Comparison of ENCODE assay signal across 14 cellular contexts in genomic region chrX:23662187-23662586, GRCh38.
DNase-seq lines count a peak whose midpoint lies in the region; ATAC-seq and TF ChIP-seq lines count a peak whose summit lies in the region.
"Had no signal": no experiment of that assay in that cellular context is flagged by ENCODE, and none has a peak within 500 bp of the region (broad histone marks: within the 10 kb centered on the region; RNA-seq: fewer than 3 reads in every experiment).

No MANE protein-coding gene starts in this region.

- POLR2A ChIA-PET in RWPE1 (lab: Yijun Ruan, JAX; ENCODE audit: low non-redundant PET) = no interaction called here

- H3K27ac Mint-ChIP-seq in activated naive CD4-positive, alpha-beta T cell treated with anti-CD3 and anti-CD28 coated beads, Interleukin-2, amount 10 ng/mL, durations not matched to agents 7 days and 5 days = peak overlapping the region; percentile 83
- H3K27ac Mint-ChIP-seq in T-helper 2 cell treated with Interferon-gamma antibody and Interleukin-4, amounts not matched to agents 5 μg/mL and 100 μg/mL, for 36 hours = peak overlapping the region; percentile 39
- peak overlapping the region; percentile 94 to 96 for H3K27ac Mint-ChIP-seq in stimulated activated naive CD8-positive, alpha-beta T cell treated with anti-CD3 and anti-CD28 coated beads, Interleukin-15, amount 100 ng/mL, for 72 hours

- TF ChIP-seq CTCF in foreskin fibroblast (IDR thresholded peaks at IDR 0.05; ENCODE audit: low read depth, low read length) (no peak), RWPE1 (conservative IDR thresholded peaks at IDR 0.05; ENCODE audit: low read depth) (no peak)

- no peak overlapping the region for H3K4me3 ChIP-seq in foreskin fibroblast (ENCODE audit: low read depth in 1 of 2, low read length in 2 of 2)
- H3K4me3 ChIP-seq: skin epidermis had no signal

- no peak overlapping the region for H3K4me3 Mint-ChIP-seq in activated naive CD4-positive, alpha-beta T cell treated with anti-CD3 and anti-CD28 coated beads, Interleukin-2, amount 10 ng/mL, durations not matched to agents 7 days and 5 days
- peak overlapping the region; percentile 11 for H3K4me3 Mint-ChIP-seq in T-helper 2 cell treated with Interferon-gamma antibody and Interleukin-4, amounts not matched to agents 5 μg/mL and 100 μg/mL, for 36 hours
- peak overlapping the region; percentile 11 to 62 for H3K4me3 Mint-ChIP-seq in stimulated activated naive CD8-positive, alpha-beta T cell treated with anti-CD3 and anti-CD28 coated beads, Interleukin-15, amount 100 ng/mL, for 72 hours

- H3K4me1 Mint-ChIP-seq in activated naive CD4-positive, alpha-beta T cell treated with anti-CD3 and anti-CD28 coated beads, Interleukin-2, amount 10 ng/mL, durations not matched to agents 7 days and 5 days = peaks cover 41% of the 10 kb centered on the region
- H3K4me1 Mint-ChIP-seq in T-helper 2 cell treated with Interferon-gamma antibody and Interleukin-4, amounts not matched to agents 5 μg/mL and 100 μg/mL, for 36 hours (ENCODE audit: low read depth) = peaks cover 21% of the 10 kb centered on the region
- H3K4me1 Mint-ChIP-seq in stimulated activated naive CD8-positive, alpha-beta T cell treated with anti-CD3 and anti-CD28 coated beads, Interleukin-15, amount 100 ng/mL, for 72 hours = peaks cover 45% of the 10 kb centered on the region

- no peak for DNase-seq in activated naive CD4-positive, alpha-beta T cell treated with anti-CD3 and anti-CD28 coated beads, Interleukin-2, amount 10 ng/mL, durations not matched to agents 7 days and 5 days
- no peak for DNase-seq in activated naive CD4-positive, alpha-beta T cell treated with Interleukin-2 at 50 U/mL for 16 hours
- DNase-seq in T-helper 2 cell treated with Interferon-gamma antibody and Interleukin-4, amounts not matched to agents 5 μg/mL and 100 μg/mL, for 36 hours (ENCODE audit: low spot score) = no peak
- no peak for DNase-seq in stimulated activated naive CD8-positive, alpha-beta T cell treated with anti-CD3 and anti-CD28 coated beads, Interleukin-15, amount 100 ng/mL, for 72 hours
- no peak for DNase-seq in foreskin fibroblast
- no peak for DNase-seq in RWPE1 (ENCODE audit: low spot score)
- no peak for DNase-seq in HK-2 (ENCODE audit: unreplicated experiment)
- DNase-seq: activated CD4-positive, alpha-beta T cell treated with anti-CD3 and anti-CD28 coated beads, Interleukin-2, amount 50 U/mL, for 4 hours; cerebellar nuclear complex; glutamatergic neuron; midbrain; NCI-H1092 treated with DMSO at 0.1 percent for 48 hours had no signal

- CTCF ChIA-PET in activated naive CD4-positive, alpha-beta T cell treated with anti-CD3 and anti-CD28 coated beads, Interleukin-2, amount 10 ng/mL, durations not matched to agents 7 days and 5 days (lab: Charles Lee) = interaction anchor here (1.3 kb wide), 1 partner anchor 240 kb away, joined by 4 read pairs; no protein-coding TSS in a partner anchor
- CTCF ChIA-PET in RWPE1 (lab: Yijun Ruan, JAX) = no interaction called here

- peak; percentile 38 for ATAC-seq in HG02798 (IDR thresholded peaks at IDR 0.05; ENCODE audit: poor library complexity, unreplicated experiment)
- peak; percentile 66 for ATAC-seq in stimulated activated naive CD8-positive, alpha-beta T cell treated with anti-CD3 and anti-CD28 coated beads, Interleukin-15, amount 100 ng/mL, for 72 hours

- H3K36me3 Mint-ChIP-seq in activated naive CD4-positive, alpha-beta T cell treated with anti-CD3 and anti-CD28 coated beads, Interleukin-2, amount 10 ng/mL, durations not matched to agents 7 days and 5 days = no peaks in the 10 kb centered on the region
- no peaks in the 10 kb centered on the region for H3K36me3 Mint-ChIP-seq in T-helper 2 cell treated with Interferon-gamma antibody and Interleukin-4, amounts not matched to agents 5 μg/mL and 100 μg/mL, for 36 hours (ENCODE audit: low read depth)

- H3K27ac ChIP-seq in RWPE1 = no peak overlapping the region

- no peaks in the 10 kb centered on the region for H3K9me3 Mint-ChIP-seq in activated naive CD4-positive, alpha-beta T cell treated with anti-CD3 and anti-CD28 coated beads, Interleukin-2, amount 10 ng/mL, durations not matched to agents 7 days and 5 days
- H3K9me3 Mint-ChIP-seq in T-helper 2 cell treated with Interferon-gamma antibody and Interleukin-4, amounts not matched to agents 5 μg/mL and 100 μg/mL, for 36 hours = no peaks in the 10 kb centered on the region
- H3K9me3 Mint-ChIP-seq in stimulated activated naive CD8-positive, alpha-beta T cell treated with anti-CD3 and anti-CD28 coated beads, Interleukin-15, amount 100 ng/mL, for 72 hours = no peaks in the 10 kb centered on the region

- H3K27me3 Mint-ChIP-seq in activated naive CD4-positive, alpha-beta T cell treated with anti-CD3 and anti-CD28 coated beads, Interleukin-2, amount 10 ng/mL, durations not matched to agents 7 days and 5 days = no peaks in the 10 kb centered on the region
- H3K27me3 Mint-ChIP-seq in T-helper 2 cell treated with Interferon-gamma antibody and Interleukin-4, amounts not matched to agents 5 μg/mL and 100 μg/mL, for 36 hours (ENCODE audit: low read depth) = peaks cover 3% of the 10 kb centered on the region
- no peaks in the 10 kb centered on the region for H3K27me3 Mint-ChIP-seq in stimulated activated naive CD8-positive, alpha-beta T cell treated with anti-CD3 and anti-CD28 coated beads, Interleukin-15, amount 100 ng/mL, for 72 hours

Comparison
In these comparisons a context has a peak if more than half of its experiments do, and no peak if none do; other contexts are left out.
1. H3K27ac Mint-ChIP-seq: peak in every context shown above with its lines; median percentile 95 in stimulated activated naive CD8-positive, alpha-beta T cell treated with anti-CD3 and anti-CD28 coated beads, Interleukin-15, amount 100 ng/mL, for 72 hours; 83 in activated naive CD4-positive, alpha-beta T cell treated with anti-CD3 and anti-CD28 coated beads, Interleukin-2, amount 10 ng/mL, durations not matched to agents 7 days and 5 days; 39 in T-helper 2 cell treated with Interferon-gamma antibody and Interleukin-4, amounts not matched to agents 5 μg/mL and 100 μg/mL, for 36 hours.